1 cellular context compared by ENCODE assay signal in the genomic region with DNA sequence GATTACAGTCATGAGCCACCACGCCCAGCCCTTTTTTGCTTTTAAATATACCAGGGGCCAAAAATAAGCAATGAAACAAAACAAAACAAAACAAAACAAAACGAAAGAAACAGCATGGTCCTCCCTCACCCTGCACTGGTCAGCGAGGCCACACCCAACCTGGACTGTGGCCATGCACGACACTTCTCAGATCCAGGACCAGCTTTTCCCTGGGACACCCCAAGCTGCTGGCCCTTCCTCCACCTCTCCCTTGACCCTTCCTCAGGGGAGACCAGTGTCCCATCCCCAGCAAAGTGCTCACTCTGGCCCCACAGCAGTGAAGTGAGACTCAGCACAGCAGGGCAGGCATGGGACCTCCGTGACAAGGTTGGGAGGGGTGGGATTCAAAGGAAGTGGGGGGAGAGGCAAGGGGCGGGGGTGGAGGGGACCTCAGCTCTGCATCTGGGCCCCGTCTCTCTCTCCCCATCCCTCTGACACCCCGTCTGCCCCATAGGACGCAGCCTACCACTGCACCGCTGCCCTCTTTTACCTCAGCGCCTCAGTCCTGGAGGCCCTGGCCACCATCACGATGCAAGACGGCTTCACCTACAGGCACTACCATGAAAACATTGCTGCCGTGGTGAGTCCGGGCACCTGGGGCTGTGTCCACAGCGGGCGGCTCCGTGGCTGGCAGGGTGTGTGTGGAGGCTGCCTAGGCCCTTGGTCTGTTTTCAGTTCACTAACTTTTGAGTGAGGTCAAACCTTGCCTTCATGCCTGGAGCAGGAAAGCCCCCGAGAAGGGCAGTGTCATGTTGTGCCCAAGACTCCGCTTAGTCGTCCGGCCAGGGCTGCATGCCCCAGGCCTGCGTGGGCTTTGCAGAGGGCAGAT.
TF ChIP-seq lines count a peak whose summit lies in the region.

No MANE protein-coding gene starts in this region.

TF ChIP-seq in A549, 52 proteins besides CTCF, POLR2A, EP300 and RAD21:
- no peak for TF ChIP-seq MYC (IDR thresholded peaks at IDR 0.05; ENCODE audit: borderline replicate concordance, low read length)
- no peak for TF ChIP-seq HOXB13 (CRISPR knock-in tag; IDR thresholded peaks at IDR 0.05; ENCODE audit: low read depth)
- no peak for TF ChIP-seq CBX8 (IDR thresholded peaks at IDR 0.05)
- TF ChIP-seq, protein P1, sequence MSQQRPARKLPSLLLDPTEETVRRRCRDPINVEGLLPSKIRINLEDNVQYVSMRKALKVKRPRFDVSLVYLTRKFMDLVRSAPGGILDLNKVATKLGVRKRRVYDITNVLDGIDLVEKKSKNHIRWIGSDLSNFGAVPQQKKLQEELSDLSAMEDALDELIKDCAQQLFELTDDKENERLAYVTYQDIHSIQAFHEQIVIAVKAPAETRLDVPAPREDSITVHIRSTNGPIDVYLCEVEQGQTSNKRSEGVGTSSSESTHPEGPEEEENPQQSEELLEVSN (IDR thresholded peaks at IDR 0.05; ENCODE audit: borderline replicate concordance, low read depth): no peak
- no peak for TF ChIP-seq EHMT2 (IDR thresholded peaks at IDR 0.05; ENCODE audit: low read depth)
- no peak for TF ChIP-seq POLR2AphosphoS2 (conservative IDR thresholded peaks at IDR 0.05; ENCODE audit: low read length)
- no peak for TF ChIP-seq HOXA7 (CRISPR knock-in tag; IDR thresholded peaks at IDR 0.05)
- TF ChIP-seq CHD4 (IDR thresholded peaks at IDR 0.05; ENCODE audit: borderline replicate concordance): no peak
